13 cellular contexts compared by ENCODE assay signal in genomic region chr17:27408891-27409290, GRCh38. TPM values are rescaled to one million over a fixed set of nuclear protein-coding genes. Genes with fewer than 3 reads are reported as not detected.
DNase-seq lines count a peak whose midpoint lies in the region; ATAC-seq and TF ChIP-seq lines count a peak whose summit lies in the region.
"Had no signal": no experiment of that assay in that cellular context is flagged by ENCODE, and none has a peak within 500 bp of the region (broad histone marks: within the 10 kb centered on the region; RNA-seq: fewer than 3 reads in every experiment).

No MANE protein-coding gene starts in this region.

- DNase-seq in EL (peak; percentile 49), RPMI7951 (ENCODE audit: low read depth) (peak; percentile 46), fibroblast of lung (ENCODE audit: low read depth in 2 of 2) (peak; percentile 23 to 36), renal cortical epithelial cell (ENCODE audit: low read depth) (peak; percentile 20), spleen (no peak), HEK293T (ENCODE audit: extremely low spot score) (no peak)
- DNase-seq: activated gamma-delta T cell treated with Interleukin-2 at 50 U/mL for 16 hours; CD8-positive, alpha-beta T cell; MV-4-11; NK-92 treated with Interleukin-12 subunit alpha and Interleukin-12 subunit beta, amount 100 ng/mL, for 24 hours; WERI-Rb-1 had no signal

- TF ChIP-seq CTCF in fibroblast of lung (conservative IDR thresholded peaks at IDR 0.05 in 1 of 2, IDR thresholded peaks at IDR 0.05 in 1 of 2; ENCODE audit: low read depth in 1 of 2, low read length in 2 of 2) (no peak), spleen (IDR thresholded peaks at IDR 0.05 in 8 of 11, conservative IDR thresholded peaks at IDR 0.05 in 3 of 11) (no peak)

- H3K9me3 ChIP-seq in fibroblast of lung (ENCODE audit: control insufficient read depth, insufficient read depth, low read depth, low read length) (no peaks in the 10 kb centered on the region), spleen (no peaks in the 10 kb centered on the region)

- ATAC-seq in GM21786 (IDR thresholded peaks at IDR 0.05; ENCODE audit: unreplicated experiment) (no peak), GM21576 (IDR thresholded peaks at IDR 0.05; ENCODE audit: unreplicated experiment) (no peak)
- ATAC-seq: CD8-positive, alpha-beta T cell had no signal

- 63 to 70% (median 67%) methylated on average over 3 to 4 of the region's 4 CpGs for WGBS in spleen, 5 donors

- H3K79me2 ChIP-seq in fibroblast of lung (ENCODE audit: control insufficient read depth, insufficient read depth, low read length) = no peaks in the 10 kb centered on the region

- H3K4me2 ChIP-seq in fibroblast of lung (ENCODE audit: extremely low read depth, insufficient read depth, low read length) = no peak overlapping the region

- H3K27me3 ChIP-seq in fibroblast of lung (ENCODE audit: control insufficient read depth, insufficient read depth, low read length) = no peaks in the 10 kb centered on the region
- no peaks in the 10 kb centered on the region for H3K27me3 ChIP-seq in spleen (replicated peaks in 1 of 7)

- POLR2A ChIA-PET in HEK293T (lab: Yijun Ruan, JAX) = no interaction called here

- H3K4me1 ChIP-seq in fibroblast of lung (ENCODE audit: control insufficient read depth, extremely low read depth, insufficient read depth, low read length) = peaks cover 5% of the 10 kb centered on the region
- peaks cover 0 to 10% (median 5%) of the 10 kb centered on the region in 6 donors for H3K4me1 ChIP-seq in spleen

- H2AFZ ChIP-seq in fibroblast of lung (ENCODE audit: low read length) = no peak overlapping the region

- TF ChIP-seq POLR2A in spleen (IDR thresholded peaks at IDR 0.05) = no peak

- H3K36me3 ChIP-seq in fibroblast of lung (ENCODE audit: control insufficient read depth, insufficient read depth, low read length) = no peaks in the 10 kb centered on the region
- H3K36me3 ChIP-seq in spleen = no peaks in the 10 kb centered on the region
- H3K36me3 ChIP-seq: WERI-Rb-1 had no signal

- intact Hi-C loops in spleen (cut with DNase I; ENCODE audit: low total_unique reads) = no loop called here

- no peaks in the 10 kb centered on the region for H4K20me1 ChIP-seq in fibroblast of lung (ENCODE audit: control insufficient read depth, extremely low read depth, insufficient read depth, low read length)

- H3K27ac ChIP-seq in fibroblast of lung (ENCODE audit: insufficient read depth, low read length) (no peak overlapping the region), spleen (no peak overlapping the region)
- H3K27ac ChIP-seq: WERI-Rb-1 had no signal

- H3K9ac ChIP-seq in fibroblast of lung (ENCODE audit: insufficient read depth, low read length) = no peak overlapping the region

- no peak overlapping the region for H3K4me3 ChIP-seq in fibroblast of lung (replicated peaks in 1 of 4; ENCODE audit: control extremely low read depth in 1 of 4, insufficient read depth in 1 of 4, low read depth in 3 of 4, low read length in 4 of 4)
- H3K4me3 ChIP-seq in spleen = no peak overlapping the region

- CTCF ChIA-PET in HEK293T (lab: Yijun Ruan, JAX) = no interaction called here

TF ChIP-seq in HEK293T, 16 proteins besides CTCF, POLR2A, EP300 and RAD21:
- TF ChIP-seq ZNF384 (IDR thresholded peaks at IDR 0.05) = no peak
- no peak for TF ChIP-seq SP1 (IDR thresholded peaks at IDR 0.05)
- TF ChIP-seq LEF1 (IDR thresholded peaks at IDR 0.05; ENCODE audit: borderline replicate concordance) = no peak
- no peak for TF ChIP-seq CTBP1 (IDR thresholded peaks at IDR 0.05; ENCODE audit: borderline replicate concordance)
- TF ChIP-seq L3MBTL2 (conservative IDR thresholded peaks at IDR 0.05) = no peak
- no peak for TF ChIP-seq ELF4 (IDR thresholded peaks at IDR 0.05)
- TF ChIP-seq PKNOX1 (IDR thresholded peaks at IDR 0.05) = no peak
- no peak for TF ChIP-seq BHLHE40 (IDR thresholded peaks at IDR 0.05; ENCODE audit: borderline replicate concordance)
- no peak for TF ChIP-seq FOXA1 (IDR thresholded peaks at IDR 0.05)
- no peak for TF ChIP-seq NFRKB (IDR thresholded peaks at IDR 0.05)
- no peak for TF ChIP-seq HDGF (IDR thresholded peaks at IDR 0.05; ENCODE audit: borderline replicate concordance)

RNA-seq across cellular contexts. Expression of gene KSR1, which starts 47.4 kb away (rescaled TPM):
- 0.78 and 0.96 TPM in 2 replicates for total RNA-seq in RPMI7951 (2014; rRNA removed; shearing (Covaris generic))
- 7.4 and 10.1 TPM in 2 replicates for total RNA-seq in fibroblast of lung
- 5.3 TPM in 2 replicates for polyA plus RNA-seq in fibroblast of lung
- 6.0 and 7.1 TPM in 2 replicates for polyA plus RNA-seq in fibroblast of lung (2012)
- 27.0 and 27.1 TPM in 2 replicates for polyA minus RNA-seq in fibroblast of lung (ENCODE audit: low replicate concordance)
- total RNA-seq in renal cortical epithelial cell = 2.4 and 29.3 TPM in 2 replicates
- total RNA-seq in spleen = 100 to 1,000 TPM in 1 of 7 donors, 10 to 100 TPM in 6; 35.2 to 100 (median 58.7) TPM
- 10 to 100 TPM in 2 of 3 donors, 1 to 10 TPM in 1; 6.4 to 24.0 (median 12.0) TPM for polyA plus RNA-seq in spleen

Comparison
In these comparisons a context has a peak if more than half of its experiments do, and no peak if none do; other contexts are left out.
1. DNase-seq: peak in EL (single experiment), RPMI7951 (single experiment), fibroblast of lung (2 of 2) and renal cortical epithelial cell (single experiment); none in spleen (single experiment) and HEK293T (single experiment).